Comparison of ENCODE assay signal across 16 cellular contexts in genomic region chr17:2146132-2146871, GRCh38.
"Had no signal": no experiment of that assay in that cellular context is flagged by ENCODE, and none has a peak within 500 bp of the region (broad histone marks: within the 10 kb centered on the region; RNA-seq: fewer than 3 reads in every experiment).

No MANE protein-coding gene starts in this region.

- H3K9ac ChIP-seq: neural progenitor cell had no signal

- H3K27me3 ChIP-seq: brain microvascular endothelial cell, neural progenitor cell, tibial artery, vagina had no signal

- H3K27ac ChIP-seq: brain microvascular endothelial cell, epithelial cell of prostate, neural progenitor cell, tibial artery, vagina had no signal

- H3K27me3 Mint-ChIP-seq: activated CD8-positive, alpha-beta memory T cell treated with anti-CD3 and anti-CD28 coated beads, Interleukin-2, amount 10 ng/mL, durations not matched to agents 7 days and 5 days; activated naive CD8-positive, alpha-beta T cell treated with anti-CD3 and anti-CD28 coated beads for 36 hours; stimulated activated memory B cell treated with anti-CD40 and anti-IgM and Interleukin-4, amounts not matched to agents 10 μg/mL and 1 μg/mL and 100 μg/mL, for 72 hours had no signal

- H3K4me1 Mint-ChIP-seq: stimulated activated memory B cell treated with anti-CD40 and anti-IgM and Interleukin-4, amounts not matched to agents 10 μg/mL and 1 μg/mL and 100 μg/mL, for 72 hours had no signal

- H3K4me2 ChIP-seq: neural progenitor cell had no signal

- ATAC-seq: activated CD8-positive, alpha-beta memory T cell treated with anti-CD3 and anti-CD28 coated beads, Interleukin-2, amount 10 ng/mL, durations not matched to agents 7 days and 5 days; stimulated activated memory B cell treated with anti-CD40 and anti-IgM and Interleukin-4, amounts not matched to agents 10 μg/mL and 1 μg/mL and 100 μg/mL, for 72 hours had no signal

- H3K4me1 ChIP-seq: neural progenitor cell, tibial artery, vagina had no signal

- H3K36me3 ChIP-seq: neural progenitor cell, vagina had no signal

- H2AFZ ChIP-seq: neural progenitor cell had no signal

- H3K27ac Mint-ChIP-seq: activated CD8-positive, alpha-beta memory T cell treated with anti-CD3 and anti-CD28 coated beads, Interleukin-2, amount 10 ng/mL, durations not matched to agents 7 days and 5 days; activated naive CD8-positive, alpha-beta T cell treated with anti-CD3 and anti-CD28 coated beads for 36 hours; neural progenitor cell; stimulated activated memory B cell treated with anti-CD40 and anti-IgM and Interleukin-4, amounts not matched to agents 10 μg/mL and 1 μg/mL and 100 μg/mL, for 72 hours had no signal

- H3K9me3 ChIP-seq: tibial artery, vagina had no signal

- DNase-seq: activated CD4-positive, CD25-positive, alpha-beta regulatory T cell treated with anti-CD3 and anti-CD28 coated beads, Interleukin-2, amount 50 U/mL, for 72 hours; activated CD8-positive, alpha-beta memory T cell treated with anti-CD3 and anti-CD28 coated beads, Interleukin-2, amount 10 ng/mL, durations not matched to agents 7 days and 5 days; activated gamma-delta T cell; activated naive CD8-positive, alpha-beta T cell treated with anti-CD3 and anti-CD28 coated beads for 36 hours; activated T-cell treated with anti-CD3 and anti-CD28 coated beads, Interleukin-2, amount 50 U/mL, for 1 hour; anterior cingulate cortex; brain microvascular endothelial cell; cerebellar nuclear complex; foreskin melanocyte; stimulated activated CD4-positive, alpha-beta T cell treated with anti-CD3 and anti-CD28 coated beads, Interleukin-12 subunit alpha, Interleukin-12 subunit beta, amount 100 ng/mL, for 4 hours; T1000; tibial artery had no signal

- H3K4me3 Mint-ChIP-seq: activated CD8-positive, alpha-beta memory T cell treated with anti-CD3 and anti-CD28 coated beads, Interleukin-2, amount 10 ng/mL, durations not matched to agents 7 days and 5 days; activated naive CD8-positive, alpha-beta T cell treated with anti-CD3 and anti-CD28 coated beads for 36 hours; neural progenitor cell; stimulated activated memory B cell treated with anti-CD40 and anti-IgM and Interleukin-4, amounts not matched to agents 10 μg/mL and 1 μg/mL and 100 μg/mL, for 72 hours had no signal

- H3K9me3 Mint-ChIP-seq: activated naive CD8-positive, alpha-beta T cell treated with anti-CD3 and anti-CD28 coated beads for 36 hours; neural progenitor cell; stimulated activated memory B cell treated with anti-CD40 and anti-IgM and Interleukin-4, amounts not matched to agents 10 μg/mL and 1 μg/mL and 100 μg/mL, for 72 hours had no signal

- H3K4me3 ChIP-seq: neural progenitor cell, tibial artery, vagina had no signal
